ENCODE assay signal across 8 cellular contexts in genomic region chr19:48391100-48392005, GRCh38.
DNase-seq lines count a peak whose midpoint lies in the region; ATAC-seq lines count a peak whose summit lies in the region.

KDELR1 (minus strand) TSS chr19:48391551; CDS start chr19:48391358, 193 bp downstream.

- H3K27ac ChIP-seq in cingulate gyrus (ENCODE audit: low read depth, low read length): peak within 1 kb of the TSS; percentile 47

- peak; percentile 81 for ATAC-seq in HG02610 (IDR thresholded peaks at IDR 0.05; ENCODE audit: unreplicated experiment)

- peak; percentile 52 for DNase-seq in GDM1 (lab: John Stamatoyannopoulos, UW)
- DNase-seq in NCI-H2171 treated with DMSO at 0.1 percent for 48 hours (lab: John Stamatoyannopoulos, UW): peak; percentile 75
- DNase-seq in activated CD4-positive, alpha-beta T cell treated with anti-CD3 and anti-CD28 coated beads for 24 hours (ENCODE audit: low read depth in 2 of 2): peak; percentile 62 to 65
- peak; percentile 76 for DNase-seq in kidney tubule cell (ENCODE audit: low spot score)
- DNase-seq in stimulated activated CD4-positive, alpha-beta T cell treated with anti-CD3 and anti-CD28 coated beads, Interleukin-1b, Interleukin-23, amount 100 ng/mL, for 24 hours (ENCODE audit: low read depth in 4 of 4, low spot score in 1 of 4): peak; percentile 47 to 65 (median 53)
- DNase-seq in GOT3 (lab: John Stamatoyannopoulos, UW): no peak
